In the genomic region with DNA sequence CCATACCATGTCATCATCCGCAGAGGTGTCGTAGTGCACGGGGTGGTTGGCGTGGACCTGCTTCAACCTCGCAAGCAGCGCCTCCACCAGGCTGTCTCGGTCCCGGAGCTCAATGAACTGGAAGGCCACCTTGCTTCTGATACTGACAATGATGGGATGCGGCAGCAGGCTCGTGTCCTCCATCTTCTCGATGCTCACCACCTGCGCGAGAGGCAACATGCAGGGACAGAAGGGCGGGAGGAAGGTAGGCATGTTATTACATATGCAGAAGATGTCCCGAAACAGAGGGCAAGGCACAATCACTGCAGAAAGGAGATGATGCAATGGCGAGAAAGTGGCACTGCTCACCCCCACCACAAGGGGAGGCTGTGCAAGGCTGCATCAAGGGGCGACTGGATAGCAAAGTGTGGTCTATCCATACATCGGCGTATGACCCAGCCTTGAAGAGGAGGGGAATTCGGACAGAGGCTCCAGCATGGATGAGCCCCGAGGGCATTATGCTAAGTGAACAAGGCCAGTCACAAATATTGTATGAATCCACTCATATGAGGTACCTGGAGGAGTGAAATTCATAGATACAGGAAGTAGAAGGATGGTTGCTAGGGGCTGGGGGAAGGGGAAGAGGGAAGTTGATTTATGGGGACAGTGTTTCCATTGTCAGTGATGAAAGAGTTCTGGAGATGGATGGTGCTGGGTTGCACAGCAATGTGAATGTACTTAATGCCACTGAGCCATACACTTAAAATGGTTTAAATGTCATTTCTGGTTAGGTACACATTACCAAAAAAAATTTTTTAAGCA, we compare ENCODE assay signal across 9 cellular contexts. TPM values are rescaled to one million over a fixed set of nuclear protein-coding genes. Genes with fewer than 3 reads are reported as not detected.
DNase-seq lines count a peak whose midpoint lies in the region; ATAC-seq and TF ChIP-seq lines count a peak whose summit lies in the region.
"Had no signal": no experiment of that assay in that cellular context is flagged by ENCODE, and none has a peak within 500 bp of the region (broad histone marks: within the 10 kb centered on the region; RNA-seq: fewer than 3 reads in every experiment).

No MANE protein-coding gene starts in this region.

- ATAC-seq in GM18907 (IDR thresholded peaks at IDR 0.05; ENCODE audit: unreplicated experiment): no peak

- H3K9me3 ChIP-seq in tibial artery: no peaks in the 10 kb centered on the region
- H3K9me3 ChIP-seq: HAP-1 had no signal

- H3K27me3 ChIP-seq in tibial artery: no peaks in the 10 kb centered on the region

- POLR2A ChIA-PET in RWPE1 (lab: Yijun Ruan, JAX; ENCODE audit: low non-redundant PET): interaction anchor here (1.3 kb wide), 1 partner anchor 98 kb away, joined by 4 read pairs; no protein-coding TSS in a partner anchor

- H3K4me3 ChIP-seq in GM12865 (ENCODE audit: low read depth, low read length) (no peak overlapping the region), foreskin fibroblast (ENCODE audit: low read depth in 1 of 2, low read length in 2 of 2) (no peak overlapping the region), tibial artery (no peak overlapping the region)
- H3K4me3 ChIP-seq: HAP-1 had no signal

- peak; percentile 65 for TF ChIP-seq CTCF in GM12865 (IDR thresholded peaks at IDR 0.05; ENCODE audit: insufficient read depth, low read depth, low read length, missing control alignments)
- peak; percentile 54 for TF ChIP-seq CTCF in RWPE1 (conservative IDR thresholded peaks at IDR 0.05; ENCODE audit: low read depth)
- TF ChIP-seq CTCF in foreskin fibroblast (IDR thresholded peaks at IDR 0.05; ENCODE audit: low read depth, low read length): peak; percentile 35
- peak; percentile 24 to 41 for TF ChIP-seq CTCF in tibial artery (IDR thresholded peaks at IDR 0.05)

- intact Hi-C loops in tibial artery (cut with DNase I; ENCODE audit: low total_unique reads): no loop called here

- H3K4me1 ChIP-seq in tibial artery: no peaks in the 10 kb centered on the region
- H3K4me1 ChIP-seq: HAP-1 had no signal

- DNase-seq in A172 (ENCODE audit: low spot score) (peak; percentile 15), GM12865 (ENCODE audit: low read depth) (peak; percentile 35), RWPE1 (ENCODE audit: low spot score) (peak; percentile 16), foreskin fibroblast (peak; percentile 14 to 59), tibial artery (no peak), SK-N-DZ (ENCODE audit: low spot score) (no peak)
- no peak for DNase-seq in effector CD4-positive, alpha-beta T cell

- H3K27ac ChIP-seq in RWPE1: peak overlapping the region; percentile 46
- H3K27ac ChIP-seq in tibial artery: no peak overlapping the region

- CTCF ChIA-PET in RWPE1 (lab: Yijun Ruan, JAX): interaction anchor here (1.9 to 4.6 kb wide), 2 partner anchors 9 to 113 kb away, joined by 9 to 30 read pairs; a partner anchor contains a TSS

- H3K36me3 ChIP-seq in tibial artery: peaks cover 36 to 68% (median 58%) of the 10 kb centered on the region in 3 donors

RNA-seq across cellular contexts. Expression of a gene that starts 36.6 kb away (rescaled TPM):
- total RNA-seq in A172 (2014; rRNA removed; shearing (Covaris generic)): 647 and 938 TPM in 2 replicates
- 1,462 and 1,861 TPM in 2 replicates for polyA plus RNA-seq in SK-N-DZ (2014; cell fraction: cytosol; rRNA removed)
- 1,121 and 2,446 TPM in 2 replicates for polyA plus RNA-seq in SK-N-DZ (2014; cell fraction: nucleus; rRNA removed)

Comparison
In these comparisons a context has a peak if more than half of its experiments do, and no peak if none do; other contexts are left out.
1. DNase-seq: peak in A172 (single experiment), GM12865 (single experiment), RWPE1 (single experiment) and foreskin fibroblast (2 of 2); none in tibial artery (0 of 2), effector CD4-positive, alpha-beta T cell (single experiment) and SK-N-DZ (single experiment).
2. Peak in every context shown above with its lines, with median percentiles within 50 percentile points of each other: CTCF ChIP-seq.